ENCODE assay signal across 8 cellular contexts in genomic region chr3:48634661-48635221, GRCh38. TPM values are rescaled to one million over a fixed set of nuclear protein-coding genes. Genes with fewer than 3 reads are reported as not detected.
DNase-seq lines count a peak whose midpoint lies in the region.

No MANE protein-coding gene starts in this region.

- H3K9me3 ChIP-seq in mononuclear cell (ENCODE audit: low read depth, low read length): no peaks in the 10 kb centered on the region

- no peaks in the 10 kb centered on the region for H3K27me3 ChIP-seq in mononuclear cell (ENCODE audit: insufficient read depth, low read length)

- DNase-seq in EH (ENCODE audit: low read depth): peak; percentile 78
- DNase-seq in HCEC 1CT: peak; percentile 47
- DNase-seq in NCI-H1092 treated with DMSO at 0.1 percent for 48 hours (lab: John Stamatoyannopoulos, UW): peak; percentile 11
- peak; percentile 30 to 46 for DNase-seq in activated CD8-positive, alpha-beta memory T cell treated with anti-CD3 and anti-CD28 coated beads for 4 hours (ENCODE audit: low read depth in 2 of 2)
- DNase-seq in epidermal melanocyte (ENCODE audit: insufficient read length, low spot score): peak; percentile 90
- peak; percentile 23 for DNase-seq in stimulated activated naive CD4-positive, alpha-beta T cell treated with Interleukin-2 at 50 U/mL for 16 hours (lab: John Stamatoyannopoulos, UW)
- no peak for DNase-seq in DMS153 (lab: John Stamatoyannopoulos, UW)

- H3K4me1 ChIP-seq in mononuclear cell (ENCODE audit: insufficient read depth, low read length): peaks cover 20% of the 10 kb centered on the region

- peak overlapping the region; percentile 67 for H3K4me3 ChIP-seq in mononuclear cell (ENCODE audit: low read length)

RNA-seq across cellular contexts. Expression of gene SLC26A6, which starts 0.5 kb away (rescaled TPM):
- 8.4 TPM for total RNA-seq in mononuclear cell

RNA-seq across cellular contexts. Expression of gene TMEM89, which starts 13.2 kb away (rescaled TPM):
- total RNA-seq in mononuclear cell: 0.42 TPM

RNA-seq across cellular contexts. Expression of gene UQCRC1, which starts 25.3 kb away (rescaled TPM):
- 131 TPM for total RNA-seq in mononuclear cell

RNA-seq across cellular contexts. Expression of gene CELSR3, which starts 27.9 kb away (rescaled TPM):
- total RNA-seq in mononuclear cell: 2.6 TPM

RNA-seq across cellular contexts. Expression of gene COL7A1, which starts 39.6 kb away (rescaled TPM):
- 0.10 TPM for total RNA-seq in mononuclear cell
